8 cellular contexts compared by ENCODE assay signal in genomic region chr4:103074598-103075434, GRCh38. TPM values are rescaled to one million over a fixed set of nuclear protein-coding genes. Genes with fewer than 3 reads are reported as not detected.
A peak's percentile ranks its signal among the peaks of the same experiment; 100 is the strongest.
DNase-seq lines count a peak whose midpoint lies in the region; ATAC-seq and TF ChIP-seq lines count a peak whose summit lies in the region.

No MANE protein-coding gene starts in this region.

- WGBS in tibial nerve, 2 donors: 77 to 83% methylated on average over 10 of the region's 10 CpGs

- H3K27ac Mint-ChIP-seq in memory B cell: peak overlapping the region; percentile 97

- H3K27me3 Mint-ChIP-seq in memory B cell: no peaks in the 10 kb centered on the region

- no peaks in the 10 kb centered on the region for H3K27me3 ChIP-seq in tibial nerve

- no peak for TF ChIP-seq EP300 in tibial nerve (IDR thresholded peaks at IDR 0.05)

- H3K36me3 ChIP-seq in tibial nerve: peaks cover 0 to 9% (median 0%) of the 10 kb centered on the region in 3 donors

- peaks cover 26% of the 10 kb centered on the region for H3K4me1 Mint-ChIP-seq in memory B cell

- no peak for TF ChIP-seq POLR2A in tibial nerve (IDR thresholded peaks at IDR 0.05)

- no peak overlapping the region for H3K27ac ChIP-seq in tibial nerve

- H3K4me3 Mint-ChIP-seq in memory B cell: peak overlapping the region; percentile 91

- H3K36me3 Mint-ChIP-seq in memory B cell: no peaks in the 10 kb centered on the region

- H3K9me3 Mint-ChIP-seq in memory B cell: no peaks in the 10 kb centered on the region

- ATAC-seq in GM18519 (IDR thresholded peaks at IDR 0.05; ENCODE audit: low FRiP score, unreplicated experiment): peak; percentile 34
- ATAC-seq in HG02642 (IDR thresholded peaks at IDR 0.05; ENCODE audit: poor library complexity, unreplicated experiment): peak; percentile 33
- ATAC-seq in memory B cell (ENCODE audit: low read depth): peak; percentile 36
- no peak for ATAC-seq in omental fat pad (ENCODE audit: low FRiP score)

- DNase-seq in SIG-M5 (lab: John Stamatoyannopoulos, UW): peak; percentile 76
- peak in 1 of 2 donors; percentile 11 for DNase-seq in memory B cell (ENCODE audit: low spot score in 2 of 2)
- no peak for DNase-seq in tibial nerve (ENCODE audit: low spot score in 2 of 2)
- DNase-seq in NCI-H128 (lab: John Stamatoyannopoulos, UW; ENCODE audit: unreplicated experiment): no peak
- DNase-seq in globus pallidus (ENCODE audit: low spot score): no peak
- DNase-seq in omental fat pad (ENCODE audit: low spot score): no peak

- no peak overlapping the region for H3K4me3 ChIP-seq in tibial nerve

- H3K9me3 ChIP-seq in tibial nerve: no peaks in the 10 kb centered on the region

- peaks cover 0 to 29% (median 15%) of the 10 kb centered on the region in 4 donors for H3K4me1 ChIP-seq in tibial nerve

- TF ChIP-seq CTCF in tibial nerve (IDR thresholded peaks at IDR 0.05) (no peak), omental fat pad (IDR thresholded peaks at IDR 0.05) (no peak)

RNA-seq across cellular contexts. Expression of gene SLC9B2, which starts 1.7 kb away (rescaled TPM):
- 10 to 100 TPM; 13.1 to 29.4 (median 22.2) TPM for total RNA-seq in tibial nerve
- 10 to 100 TPM; 16.9 to 56.1 (median 24.7) TPM for total RNA-seq in omental fat pad

RNA-seq across cellular contexts. Expression of gene BDH2, which starts 24.8 kb away (rescaled TPM):
- 10 to 100 TPM; 35.7 to 95.3 (median 72.4) TPM for total RNA-seq in tibial nerve
- 10 to 100 TPM; 32.9 to 79.9 (median 49.3) TPM for total RNA-seq in omental fat pad

RNA-seq across cellular contexts. Expression of gene SLC9B1, which starts 55.3 kb away (rescaled TPM):
- total RNA-seq in tibial nerve (1 to 10 TPM; 1.5 to 4.2 (median 2.4) TPM), omental fat pad (1 to 10 TPM in 1 of 4 donors, under 1 TPM in 3; 0.37 to 1.2 (median 0.83) TPM)
